ENCODE assay signal across 2 cellular contexts in the genomic region with DNA sequence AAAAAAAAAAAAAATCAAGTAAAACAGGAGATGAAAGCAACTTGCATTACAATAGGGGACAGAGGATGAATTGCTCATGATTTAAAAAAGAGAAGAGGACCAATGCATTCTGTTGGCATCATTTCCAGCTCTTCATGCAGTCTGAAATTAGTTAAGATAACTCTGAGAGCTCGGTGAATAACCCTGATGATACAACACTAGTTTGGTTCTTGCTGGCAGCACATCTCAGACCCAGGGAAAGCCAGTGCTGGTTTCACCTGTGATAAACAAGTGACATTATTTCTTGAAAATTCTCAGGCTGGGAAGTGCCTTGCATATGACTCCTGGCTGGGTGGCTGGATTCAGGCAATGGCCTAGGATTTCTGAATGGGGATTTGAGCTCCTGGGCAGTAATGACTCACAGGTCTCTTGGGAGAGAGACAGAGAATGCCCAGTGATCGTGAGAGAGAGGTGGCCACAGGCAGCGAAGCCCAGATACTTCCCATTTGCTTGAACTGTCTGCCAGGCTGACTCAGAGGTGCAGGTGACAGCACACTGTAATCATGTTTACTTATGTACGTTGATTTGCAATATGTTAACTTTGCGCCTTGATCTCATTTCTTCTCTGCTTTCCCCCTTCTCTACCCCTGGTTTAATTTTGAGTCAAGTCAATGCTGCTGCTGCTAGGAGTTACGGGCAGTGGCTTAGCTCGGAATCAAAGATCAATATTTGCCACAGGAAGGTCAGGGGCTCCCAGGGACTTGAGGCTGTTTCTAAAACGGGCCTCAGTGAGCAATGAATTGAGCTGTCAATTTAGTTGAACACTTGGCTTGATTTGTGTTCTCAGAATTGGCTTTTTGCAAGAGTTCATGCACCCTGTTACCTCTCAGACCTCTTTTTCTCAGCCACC.
TF ChIP-seq lines count a peak whose summit lies in the region.

No MANE protein-coding gene starts in this region.

TF ChIP-seq in SK-N-SH treated with all-trans-retinoic acid at 6 μM for 48 hours, 23 proteins besides CTCF, POLR2A, EP300 and RAD21:
- TF ChIP-seq ZFP3 (CRISPR knock-in tag; IDR thresholded peaks at IDR 0.05) (no peak), ZNF565 (CRISPR knock-in tag; conservative IDR thresholded peaks at IDR 0.05; ENCODE audit: low read depth) (no peak), TCF4 (CRISPR knock-in tag; IDR thresholded peaks at IDR 0.05; ENCODE audit: borderline replicate concordance) (no peak), SNAI2 (CRISPR knock-in tag; IDR thresholded peaks at IDR 0.05) (no peak), ISL1 (CRISPR knock-in tag; IDR thresholded peaks at IDR 0.05) (no peak)
- TF ChIP-seq, protein P1, sequence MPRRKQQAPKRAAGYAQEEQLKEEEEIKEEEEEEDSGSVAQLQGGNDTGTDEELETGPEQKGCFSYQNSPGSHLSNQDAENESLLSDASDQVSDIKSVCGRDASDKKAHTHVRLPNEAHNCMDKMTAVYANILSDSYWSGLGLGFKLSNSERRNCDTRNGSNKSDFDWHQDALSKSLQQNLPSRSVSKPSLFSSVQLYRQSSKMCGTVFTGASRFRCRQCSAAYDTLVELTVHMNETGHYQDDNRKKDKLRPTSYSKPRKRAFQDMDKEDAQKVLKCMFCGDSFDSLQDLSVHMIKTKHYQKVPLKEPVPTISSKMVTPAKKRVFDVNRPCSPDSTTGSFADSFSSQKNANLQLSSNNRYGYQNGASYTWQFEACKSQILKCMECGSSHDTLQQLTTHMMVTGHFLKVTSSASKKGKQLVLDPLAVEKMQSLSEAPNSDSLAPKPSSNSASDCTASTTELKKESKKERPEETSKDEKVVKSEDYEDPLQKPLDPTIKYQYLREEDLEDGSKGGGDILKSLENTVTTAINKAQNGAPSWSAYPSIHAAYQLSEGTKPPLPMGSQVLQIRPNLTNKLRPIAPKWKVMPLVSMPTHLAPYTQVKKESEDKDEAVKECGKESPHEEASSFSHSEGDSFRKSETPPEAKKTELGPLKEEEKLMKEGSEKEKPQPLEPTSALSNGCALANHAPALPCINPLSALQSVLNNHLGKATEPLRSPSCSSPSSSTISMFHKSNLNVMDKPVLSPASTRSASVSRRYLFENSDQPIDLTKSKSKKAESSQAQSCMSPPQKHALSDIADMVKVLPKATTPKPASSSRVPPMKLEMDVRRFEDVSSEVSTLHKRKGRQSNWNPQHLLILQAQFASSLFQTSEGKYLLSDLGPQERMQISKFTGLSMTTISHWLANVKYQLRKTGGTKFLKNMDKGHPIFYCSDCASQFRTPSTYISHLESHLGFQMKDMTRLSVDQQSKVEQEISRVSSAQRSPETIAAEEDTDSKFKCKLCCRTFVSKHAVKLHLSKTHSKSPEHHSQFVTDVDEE (CRISPR knock-in tag; IDR thresholded peaks at IDR 0.05), result no peak

TF ChIP-seq in SK-N-SH, 30 proteins besides CTCF, POLR2A, EP300 and RAD21:
- TF ChIP-seq, protein P2, sequence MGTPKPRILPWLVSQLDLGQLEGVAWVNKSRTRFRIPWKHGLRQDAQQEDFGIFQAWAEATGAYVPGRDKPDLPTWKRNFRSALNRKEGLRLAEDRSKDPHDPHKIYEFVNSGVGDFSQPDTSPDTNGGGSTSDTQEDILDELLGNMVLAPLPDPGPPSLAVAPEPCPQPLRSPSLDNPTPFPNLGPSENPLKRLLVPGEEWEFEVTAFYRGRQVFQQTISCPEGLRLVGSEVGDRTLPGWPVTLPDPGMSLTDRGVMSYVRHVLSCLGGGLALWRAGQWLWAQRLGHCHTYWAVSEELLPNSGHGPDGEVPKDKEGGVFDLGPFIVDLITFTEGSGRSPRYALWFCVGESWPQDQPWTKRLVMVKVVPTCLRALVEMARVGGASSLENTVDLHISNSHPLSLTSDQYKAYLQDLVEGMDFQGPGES (IDR thresholded peaks at IDR 0.05; ENCODE audit: low read depth, low read length), result no peak
- no peak for TF ChIP-seq MXI1 (IDR thresholded peaks at IDR 0.05; ENCODE audit: low read depth, low read length)
- TF ChIP-seq RCOR1 (IDR thresholded peaks at IDR 0.05; ENCODE audit: low read length), result no peak
- TF ChIP-seq, protein P3, sequence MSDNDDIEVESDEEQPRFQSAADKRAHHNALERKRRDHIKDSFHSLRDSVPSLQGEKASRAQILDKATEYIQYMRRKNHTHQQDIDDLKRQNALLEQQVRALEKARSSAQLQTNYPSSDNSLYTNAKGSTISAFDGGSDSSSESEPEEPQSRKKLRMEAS (IDR thresholded peaks at IDR 0.05; ENCODE audit: low read depth), result no peak
- no peak for TF ChIP-seq NFIC (IDR thresholded peaks at IDR 0.05; ENCODE audit: borderline replicate concordance)
- no peak for TF ChIP-seq NRF1 (IDR thresholded peaks at IDR 0.05; ENCODE audit: low read depth, low read length)
- no peak for TF ChIP-seq JUND (IDR thresholded peaks at IDR 0.05)
- no peak for TF ChIP-seq TCF12 (IDR thresholded peaks at IDR 0.05)
- TF ChIP-seq FOSL2 (IDR thresholded peaks at IDR 0.05; ENCODE audit: borderline replicate concordance, low read depth), result no peak
- TF ChIP-seq MEF2A (IDR thresholded peaks at IDR 0.05; ENCODE audit: borderline replicate concordance, low read depth), result no peak
- TF ChIP-seq POLR2AphosphoS5 (IDR thresholded peaks at IDR 0.05; ENCODE audit: low read depth, low read length), result no peak
- TF ChIP-seq, protein P4, sequence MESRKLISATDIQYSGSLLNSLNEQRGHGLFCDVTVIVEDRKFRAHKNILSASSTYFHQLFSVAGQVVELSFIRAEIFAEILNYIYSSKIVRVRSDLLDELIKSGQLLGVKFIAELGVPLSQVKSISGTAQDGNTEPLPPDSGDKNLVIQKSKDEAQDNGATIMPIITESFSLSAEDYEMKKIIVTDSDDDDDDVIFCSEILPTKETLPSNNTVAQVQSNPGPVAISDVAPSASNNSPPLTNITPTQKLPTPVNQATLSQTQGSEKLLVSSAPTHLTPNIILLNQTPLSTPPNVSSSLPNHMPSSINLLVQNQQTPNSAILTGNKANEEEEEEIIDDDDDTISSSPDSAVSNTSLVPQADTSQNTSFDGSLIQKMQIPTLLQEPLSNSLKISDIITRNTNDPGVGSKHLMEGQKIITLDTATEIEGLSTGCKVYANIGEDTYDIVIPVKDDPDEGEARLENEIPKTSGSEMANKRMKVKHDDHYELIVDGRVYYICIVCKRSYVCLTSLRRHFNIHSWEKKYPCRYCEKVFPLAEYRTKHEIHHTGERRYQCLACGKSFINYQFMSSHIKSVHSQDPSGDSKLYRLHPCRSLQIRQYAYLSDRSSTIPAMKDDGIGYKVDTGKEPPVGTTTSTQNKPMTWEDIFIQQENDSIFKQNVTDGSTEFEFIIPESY (IDR thresholded peaks at IDR 0.05; ENCODE audit: borderline replicate concordance, low read depth), result no peak
- no peak for TF ChIP-seq GATA2 (CRISPR knock-in tag; IDR thresholded peaks at IDR 0.05)
- TF ChIP-seq RFX5 (IDR thresholded peaks at IDR 0.05; ENCODE audit: low read length), result no peak
- TF ChIP-seq SIN3A (IDR thresholded peaks at IDR 0.05; ENCODE audit: borderline replicate concordance, low read depth, low read length), result no peak
- no peak for TF ChIP-seq FOXM1 (IDR thresholded peaks at IDR 0.05; ENCODE audit: low read depth)
- no peak for TF ChIP-seq CHD2 (IDR thresholded peaks at IDR 0.05; ENCODE audit: low read length, partially characterized antibody)
